In the genomic region with DNA sequence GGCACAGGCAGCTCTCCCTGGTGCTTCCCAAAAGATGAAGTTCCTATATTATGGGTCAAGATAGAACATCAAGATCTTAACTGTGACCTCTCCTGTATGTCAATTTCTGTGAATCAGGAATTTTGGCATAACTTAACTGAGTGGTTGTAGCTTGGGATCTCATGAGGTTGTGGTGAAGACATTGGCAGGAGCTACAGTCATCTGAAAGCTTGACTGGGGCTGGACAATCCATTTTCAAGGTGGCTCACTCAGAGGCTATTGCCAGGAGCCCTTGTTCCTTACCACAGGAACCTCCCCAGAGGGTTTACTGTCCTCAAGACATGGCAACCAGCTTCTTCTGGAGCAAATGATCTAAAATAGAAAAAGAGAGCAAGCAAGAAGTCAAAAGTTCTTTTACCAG, we compare ENCODE assay signal across 14 cellular contexts.
"Had no signal": no experiment of that assay in that cellular context is flagged by ENCODE, and none has a peak within 500 bp of the region (broad histone marks: within the 10 kb centered on the region; RNA-seq: fewer than 3 reads in every experiment).

No MANE protein-coding gene starts in this region.

- H3K4me3 ChIP-seq: coronary artery, gastrocnemius medialis, left ventricle myocardium inferior, suprapubic skin, upper lobe of left lung had no signal

- H3K9me3 ChIP-seq: gastrocnemius medialis, left ventricle myocardium inferior, suprapubic skin, upper lobe of left lung had no signal

- H3K4me1 ChIP-seq: gastrocnemius medialis, left ventricle myocardium inferior, suprapubic skin, upper lobe of left lung had no signal

- H3K27ac ChIP-seq: coronary artery, gastrocnemius medialis, left ventricle myocardium inferior, suprapubic skin, upper lobe of left lung, WERI-Rb-1 had no signal

- H3K36me3 Mint-ChIP-seq: T-cell had no signal

- H3K4me3 Mint-ChIP-seq: activated CD8-positive, alpha-beta memory T cell treated with anti-CD3 and anti-CD28 coated beads, Interleukin-2, amount 10 ng/mL, durations not matched to agents 7 days and 5 days; nephron progenitor cell; T-cell had no signal

- DNase-seq: activated CD4-positive, alpha-beta T cell treated with anti-CD3 and anti-CD28 coated beads for 4 hours; activated CD8-positive, alpha-beta memory T cell treated with anti-CD3 and anti-CD28 coated beads, Interleukin-2, amount 10 ng/mL, durations not matched to agents 7 days and 5 days; effector CD4-positive, alpha-beta T cell; gastrocnemius medialis; kidney; left ventricle myocardium inferior; nephron progenitor cell; stimulated activated naive CD4-positive, alpha-beta T cell; T-cell; upper lobe of left lung; WERI-Rb-1 had no signal

- H3K36me3 ChIP-seq: gastrocnemius medialis, left ventricle myocardium inferior, suprapubic skin, upper lobe of left lung, WERI-Rb-1 had no signal

- ATAC-seq: gastrocnemius medialis, sciatic nerve, T-cell had no signal

- H3K9me3 Mint-ChIP-seq: T-cell had no signal

- H3K4me1 Mint-ChIP-seq: T-cell had no signal

- H3K27me3 ChIP-seq: gastrocnemius medialis, suprapubic skin, upper lobe of left lung had no signal

- H3K27ac Mint-ChIP-seq: T-cell had no signal
